In the genomic region with DNA sequence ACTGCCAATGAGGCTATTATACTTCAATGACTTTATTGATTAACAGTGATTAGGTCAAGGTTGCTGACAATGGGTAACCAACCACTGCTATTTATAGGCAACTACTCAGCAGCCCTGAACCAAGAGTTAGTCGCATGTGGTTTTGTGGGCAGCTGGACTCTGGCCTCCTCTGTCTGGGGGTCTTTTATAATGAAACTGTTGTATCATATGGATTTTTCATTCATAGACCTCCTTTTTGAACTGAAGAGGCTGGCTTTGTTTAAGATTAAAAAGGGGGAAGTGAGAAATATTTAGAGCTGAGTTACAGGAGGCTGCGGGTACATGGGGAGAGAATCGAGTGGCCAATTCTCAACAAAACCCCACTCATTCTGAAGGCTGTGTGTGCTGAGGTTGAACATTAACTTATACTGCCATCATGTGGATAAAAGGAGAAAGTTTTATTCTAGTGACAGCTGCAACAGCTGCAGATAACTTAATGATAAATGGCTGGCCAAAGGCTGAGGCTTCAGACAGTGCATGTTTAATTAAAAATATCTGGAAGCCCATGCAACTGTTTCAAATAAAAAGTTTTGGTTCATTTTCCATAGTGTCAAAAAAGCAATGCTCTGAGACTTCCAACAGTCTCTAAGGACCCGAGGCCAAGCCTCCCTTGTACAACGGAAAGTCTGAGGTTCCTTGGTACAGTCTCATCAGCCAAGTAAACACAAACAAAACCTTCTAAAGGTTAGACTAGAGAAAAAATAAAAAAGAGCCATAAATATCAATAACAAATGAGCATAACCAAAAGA, we compare ENCODE assay signal across 8 cellular contexts.
DNase-seq lines count a peak whose midpoint lies in the region; ATAC-seq, FAIRE-seq and TF ChIP-seq lines count a peak whose summit lies in the region.

No MANE protein-coding gene starts in this region.

- no peak overlapping the region for H3K4me3 Mint-ChIP-seq in Calu3 (ENCODE audit: low read depth, unreplicated experiment)
- H3K4me3 Mint-ChIP-seq in endothelial cell (ENCODE audit: unreplicated experiment): no peak overlapping the region

- H3K9me3 Mint-ChIP-seq in Calu3 (ENCODE audit: low read depth, unreplicated experiment) (peaks cover 2% of the 10 kb centered on the region), endothelial cell (ENCODE audit: unreplicated experiment) (no peaks in the 10 kb centered on the region)

- no peaks in the 10 kb centered on the region for H3K9me3 ChIP-seq in pancreas

- H3K27me3 Mint-ChIP-seq in Calu3 (ENCODE audit: unreplicated experiment) (no peaks in the 10 kb centered on the region), endothelial cell (ENCODE audit: unreplicated experiment) (no peaks in the 10 kb centered on the region)

- H3K36me3 ChIP-seq in pancreas: no peaks in the 10 kb centered on the region

- TF ChIP-seq CTCF in Calu3 (IDR thresholded peaks at IDR 0.05; ENCODE audit: unreplicated experiment) (peak; percentile 44), choroid plexus epithelial cell (conservative IDR thresholded peaks at IDR 0.05; ENCODE audit: low read depth, low read length) (peak; percentile 65), pancreas (IDR thresholded peaks at IDR 0.05) (no peak), endothelial cell (IDR thresholded peaks at IDR 0.05; ENCODE audit: unreplicated experiment) (no peak)

- H3K4me1 Mint-ChIP-seq in Calu3 (ENCODE audit: low read depth, unreplicated experiment) (peaks cover 37% of the 10 kb centered on the region), endothelial cell (ENCODE audit: unreplicated experiment) (no peaks in the 10 kb centered on the region)

- H3K36me3 Mint-ChIP-seq in Calu3 (ENCODE audit: insufficient read depth, unreplicated experiment) (no peaks in the 10 kb centered on the region), endothelial cell (ENCODE audit: low read depth, unreplicated experiment) (no peaks in the 10 kb centered on the region)

- H3K4me1 ChIP-seq in pancreas: peaks cover 0 to 6% (median 0%) of the 10 kb centered on the region in 3 donors

- no peaks in the 10 kb centered on the region for H3K27me3 ChIP-seq in pancreas

- CTCF ChIA-PET in Calu3 (lab: Charles Lee): interaction anchor here (0.8 to 1.8 kb wide), 2 partner anchors 1486 to 1635 kb away, joined by 3 to 7 read pairs; no protein-coding TSS in a partner anchor

- FAIRE-seq in pancreas (lab: Jason Lieb, UNC): no peak

- no peak overlapping the region for H3K4me3 ChIP-seq in choroid plexus epithelial cell (ENCODE audit: low read depth, low read length)
- no peak overlapping the region for H3K4me3 ChIP-seq in pancreas

- intact Hi-C loops in Calu3 (cut with micrococcal nuclease; ENCODE audit: unreplicated experiment): loop anchor here (5.0 to 10.0 kb wide), 6 partner anchors 162 to 1837 kb away; a partner anchor contains a TSS
- intact Hi-C loops in pancreas (cut with DNase I): loop anchor here in 2 of 3 donors (5.0 to 10.0 kb wide), 2 partner anchors 1632 to 1639 kb away; a partner anchor contains a TSS

- ATAC-seq in GM19043 (IDR thresholded peaks at IDR 0.05; ENCODE audit: low read depth, unreplicated experiment) (peak; percentile 89), HG03064 (IDR thresholded peaks at IDR 0.05; ENCODE audit: low read depth, unreplicated experiment) (peak; percentile 88), pancreas (peak in 3 of 4 donors; percentile 55 to 76 (median 62))

- BruUV-seq in Calu3 (replicated peaks; lab: Mats Ljungman, UMichigan): no TSS peak

- DNase-seq in Calu3: peak; percentile 10
- peak; percentile 44 for DNase-seq in NCI-H345 (lab: John Stamatoyannopoulos, UW)
- DNase-seq in choroid plexus epithelial cell (ENCODE audit: low read depth): peak; percentile 84
- DNase-seq in pancreas: no peak
- no peak for DNase-seq in activated T-cell treated with anti-CD3 and anti-CD28 coated beads, Interleukin-2, amount 50 U/mL, for 48 hours
- DNase-seq in endothelial cell (ENCODE audit: low spot score): no peak

- H3K27ac Mint-ChIP-seq in Calu3 (ENCODE audit: unreplicated experiment) (no peak overlapping the region), endothelial cell (ENCODE audit: unreplicated experiment) (no peak overlapping the region)

- H3K27ac ChIP-seq in pancreas: no peak overlapping the region

- WGBS in pancreas, 2 donors: 22 to 27% methylated on average over 5 of the region's 5 CpGs

Comparison
In these comparisons a context has a peak if more than half of its experiments do, and no peak if none do; other contexts are left out.
1. DNase-seq: peak in Calu3 (single experiment), NCI-H345 (single experiment) and choroid plexus epithelial cell (single experiment); none in pancreas (0 of 6), activated T-cell treated with anti-CD3 and anti-CD28 coated beads, Interleukin-2, amount 50 U/mL, for 48 hours (0 of 2) and endothelial cell (single experiment).
2. CTCF ChIP-seq: peak in Calu3 (single experiment) and choroid plexus epithelial cell (single experiment); none in pancreas (0 of 4) and endothelial cell (single experiment).
3. Peak in every context shown above with its lines, with median percentiles within 50 percentile points of each other: ATAC-seq.